Comparison of ENCODE assay signal across 11 cellular contexts in genomic region chr11:117039897-117040296, GRCh38. TPM values are rescaled to one million over a fixed set of nuclear protein-coding genes. Genes with fewer than 3 reads are reported as not detected.
DNase-seq lines count a peak whose midpoint lies in the region; ATAC-seq and TF ChIP-seq lines count a peak whose summit lies in the region.
"Had no signal": no experiment of that assay in that cellular context is flagged by ENCODE, and none has a peak within 500 bp of the region (broad histone marks: within the 10 kb centered on the region; RNA-seq: fewer than 3 reads in every experiment).

No MANE protein-coding gene starts in this region.

- peak; percentile 21 for ATAC-seq in effector memory CD8-positive, alpha-beta T cell (replicated peaks)
- no peak for ATAC-seq in GM18861 (IDR thresholded peaks at IDR 0.05; ENCODE audit: unreplicated experiment)

- H3K36me3 ChIP-seq in OCI-LY7 (ENCODE audit: insufficient read depth, low read length): no peaks in the 10 kb centered on the region

- no peak for TF ChIP-seq CTCF in OCI-LY7 (conservative IDR thresholded peaks at IDR 0.05; ENCODE audit: low read length)

- H3K36me3 Mint-ChIP-seq in effector memory CD8-positive, alpha-beta T cell (ENCODE audit: insufficient read depth): peaks cover 54% of the 10 kb centered on the region

- CTCF ChIA-PET in OCI-LY7 (lab: Charles Lee; ENCODE audit: unreplicated experiment): interaction anchor here (0.6 kb wide), 1 partner anchor 131 kb away, joined by 3 read pairs; no protein-coding TSS in a partner anchor

- POLR2A ChIA-PET in OCI-LY7 (lab: Charles Lee): interaction anchor here (0.5 to 2.5 kb wide), 16 partner anchors 9 to 122 kb away, joined by 3 to 18 read pairs (median 4); no protein-coding TSS in a partner anchor

- peaks cover 96% of the 10 kb centered on the region for H3K79me2 ChIP-seq in OCI-LY7 (ENCODE audit: insufficient read depth, low read depth, low read length)

- H3K4me1 ChIP-seq in OCI-LY7 (ENCODE audit: insufficient read depth, low read length, poor library complexity, severe bottlenecking): peaks cover 45% of the 10 kb centered on the region

- H3K27ac Mint-ChIP-seq in effector memory CD8-positive, alpha-beta T cell: peak overlapping the region in 1 of 2 donors; percentile 75
- H3K27ac Mint-ChIP-seq: CD4-positive, alpha-beta T cell had no signal

- H2AFZ ChIP-seq in OCI-LY7 (ENCODE audit: low read length): no peak overlapping the region

- BruUV-seq in OCI-LY7 (replicated peaks; lab: Mats Ljungman, UMichigan): no TSS peak

- no peaks in the 10 kb centered on the region for H3K9me3 ChIP-seq in OCI-LY7 (ENCODE audit: low read length)

- H3K9me2 ChIP-seq in OCI-LY7 (ENCODE audit: insufficient read depth, low read length): no peaks in the 10 kb centered on the region

- peaks cover 16% of the 10 kb centered on the region; the same call in 1 of the 2 replicates for H4K20me1 ChIP-seq in OCI-LY7 (ENCODE audit: insufficient read depth, low read length)

- intact Hi-C loops in OCI-LY7 (cut with micrococcal nuclease; ENCODE audit: unreplicated experiment): no loop called here

- no peak overlapping the region for H3K27ac ChIP-seq in OCI-LY7 (ENCODE audit: low read depth, low read length, poor library complexity, severe bottlenecking)

- H3K27me3 Mint-ChIP-seq in effector memory CD8-positive, alpha-beta T cell: no peaks in the 10 kb centered on the region
- H3K27me3 Mint-ChIP-seq: CD4-positive, alpha-beta T cell had no signal

- no peak overlapping the region for H3K4me3 ChIP-seq in OCI-LY7 (ENCODE audit: low read depth, low read length, poor library complexity, severe bottlenecking)
- H3K4me3 ChIP-seq: lung had no signal

- no peaks in the 10 kb centered on the region for H3K9me3 Mint-ChIP-seq in effector memory CD8-positive, alpha-beta T cell
- H3K9me3 Mint-ChIP-seq: CD4-positive, alpha-beta T cell had no signal

- peak; percentile 31 for DNase-seq in stimulated activated CD4-positive, alpha-beta T cell treated with anti-CD3 and anti-CD28 coated beads, Interleukin-1b, Interleukin-23, amount 100 ng/mL, for 48 hours
- no peak for DNase-seq in stimulated activated CD4-positive, alpha-beta T cell treated with anti-CD3 and anti-CD28 coated beads, Interleukin-12 subunit alpha, Interleukin-12 subunit beta, amount 100 ng/mL, for 4 hours
- DNase-seq in OCI-LY7 (ENCODE audit: low spot score): peak; percentile 18
- no peak for DNase-seq in effector memory CD8-positive, alpha-beta T cell
- no peak for DNase-seq in AG08396 (ENCODE audit: low spot score)
- no peak for DNase-seq in iPS-NIHi7 (ENCODE audit: extremely low spot score)
- no peak for DNase-seq in HT-29 (ENCODE audit: low spot score)
- DNase-seq: CD4-positive, alpha-beta T cell; NCI-H2029 had no signal

- H3K4me3 Mint-ChIP-seq in effector memory CD8-positive, alpha-beta T cell: no peak overlapping the region
- H3K4me3 Mint-ChIP-seq: CD4-positive, alpha-beta T cell had no signal

- H3K4me1 Mint-ChIP-seq in effector memory CD8-positive, alpha-beta T cell (ENCODE audit: low read depth in 2 of 2): peaks cover 50 to 80% of the 10 kb centered on the region in 2 donors

- H3K4me2 ChIP-seq in OCI-LY7 (ENCODE audit: low read length): no peak overlapping the region

RNA-seq across cellular contexts. Expression of gene SIK3, which starts 58.3 kb away (rescaled TPM):
- total RNA-seq in OCI-LY7 (2014; rRNA removed; shearing (Covaris generic)): 29.3 and 37.2 TPM in 2 replicates
- total RNA-seq in OCI-LY7 (2022): 72.9 and 78.6 TPM in 2 replicates
- total RNA-seq in HT-29 (2014; rRNA removed; shearing (Covaris generic)): 8.6 and 10.0 TPM in 2 replicates

Comparison
In these comparisons a context has a peak if more than half of its experiments do, and no peak if none do; other contexts are left out.
1. DNase-seq: peak in stimulated activated CD4-positive, alpha-beta T cell treated with anti-CD3 and anti-CD28 coated beads, Interleukin-1b, Interleukin-23, amount 100 ng/mL, for 48 hours (single experiment) and OCI-LY7 (single experiment); none in stimulated activated CD4-positive, alpha-beta T cell treated with anti-CD3 and anti-CD28 coated beads, Interleukin-12 subunit alpha, Interleukin-12 subunit beta, amount 100 ng/mL, for 4 hours (single experiment), effector memory CD8-positive, alpha-beta T cell (0 of 3), AG08396 (single experiment), iPS-NIHi7 (single experiment) and HT-29 (single experiment).